Comparison of ENCODE assay signal across 1 cellular context in the genomic region with DNA sequence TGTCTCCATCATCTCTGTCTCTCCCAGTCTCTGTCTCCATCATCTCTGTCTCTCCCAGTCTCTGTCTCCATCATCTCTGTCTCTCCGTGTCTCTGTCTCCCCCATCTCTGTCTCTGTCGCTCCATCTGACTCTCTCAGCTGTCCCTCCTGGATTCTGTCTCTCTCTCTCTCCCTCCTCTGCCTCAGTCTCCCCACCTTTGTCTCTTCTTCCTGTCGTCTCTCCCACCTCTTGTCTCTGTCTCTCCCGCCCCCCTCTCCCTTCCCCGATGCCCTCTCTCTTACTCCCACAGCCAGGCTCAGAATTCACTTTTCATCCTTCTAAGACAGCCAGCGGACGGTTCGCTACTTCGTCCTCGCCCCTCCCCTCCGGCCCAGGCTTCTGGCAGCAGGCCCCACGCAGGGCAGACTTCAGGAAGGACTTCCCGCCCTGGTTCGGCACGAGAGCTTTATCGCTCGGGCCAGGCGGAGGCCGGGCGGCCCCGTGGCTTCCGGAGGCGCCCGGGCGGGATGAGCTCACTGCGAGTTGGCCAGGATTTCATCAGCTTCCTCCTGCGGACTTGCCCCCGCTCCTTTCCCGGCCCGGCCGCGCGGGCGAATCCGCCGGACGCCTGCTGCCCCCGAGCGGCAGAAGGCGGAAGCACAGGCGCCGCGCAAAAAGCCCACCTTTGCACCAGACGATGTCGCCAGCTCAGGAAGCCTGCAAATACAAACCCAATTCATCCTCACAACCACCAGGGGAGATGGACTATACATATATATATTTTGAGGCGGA.
TF ChIP-seq lines count a peak whose summit lies in the region.

No MANE protein-coding gene starts in this region.

TF ChIP-seq in K562, 482 proteins besides CTCF, POLR2A, EP300 and RAD21 (continues in another document):
- TF ChIP-seq CBX5 (IDR thresholded peaks at IDR 0.05; ENCODE audit: borderline replicate concordance, low read depth) (0 out of 2 replicates have a peak, but pooled peaks have one; percentile 25), SMAD4 (CRISPR knock-in tag; conservative IDR thresholded peaks at IDR 0.05) (peak; percentile 98), STAT5B (CRISPR knock-in tag; IDR thresholded peaks at IDR 0.05) (no peak), BRCA1 (IDR thresholded peaks at IDR 0.05) (no peak), BRCA1 (CRISPR knock-in tag; IDR thresholded peaks at IDR 0.05) (no peak), ZNF133 (CRISPR knock-in tag; IDR thresholded peaks at IDR 0.05) (no peak), HLTF (IDR thresholded peaks at IDR 0.05) (peak; percentile 97), ZC3H11A (IDR thresholded peaks at IDR 0.05; ENCODE audit: low read depth, low read length) (peak; percentile 70; the same call in 1 of the 2 replicates), CCNT2 (IDR thresholded peaks at IDR 0.05; ENCODE audit: borderline replicate concordance, extremely low read depth, insufficient read length, low read depth, low read length) (peak; percentile 100), NRF1 (conservative IDR thresholded peaks at IDR 0.05 in 1 of 2, IDR thresholded peaks at IDR 0.05 in 1 of 2) (peak; percentile 57 to 64), HDAC1 (IDR thresholded peaks at IDR 0.05) (peak in 1 of 2 experiments; percentile 88; a peak in 2 of 4 replicates), HNRNPH1 (optimal IDR thresholded peaks at IDR 0.05; ENCODE audit: low read depth, low read length) (no peak), TEAD1 (CRISPR knock-in tag; IDR thresholded peaks at IDR 0.05) (peak in 1 of 2 experiments; percentile 76; a peak in 2 of 4 replicates), PML (IDR thresholded peaks at IDR 0.05; ENCODE audit: low read length) (peak; percentile 70), MED1 (CRISPR knock-in tag; IDR thresholded peaks at IDR 0.05; ENCODE audit: borderline replicate concordance) (no peak), NEUROD1 (IDR thresholded peaks at IDR 0.05; ENCODE audit: borderline replicate concordance, low read depth, low read length, partially characterized antibody) (peak; percentile 96), POLR3A (IDR thresholded peaks at IDR 0.05; ENCODE audit: borderline replicate concordance, extremely low read depth, insufficient read depth, insufficient read length) (no peak), HNRNPL (IDR thresholded peaks at IDR 0.05; ENCODE audit: low read depth, low read length) (no peak), ZNF589 (CRISPR knock-in tag; IDR thresholded peaks at IDR 0.05; ENCODE audit: low read depth) (peak; percentile 89)
- TF ChIP-seq, protein P1, sequence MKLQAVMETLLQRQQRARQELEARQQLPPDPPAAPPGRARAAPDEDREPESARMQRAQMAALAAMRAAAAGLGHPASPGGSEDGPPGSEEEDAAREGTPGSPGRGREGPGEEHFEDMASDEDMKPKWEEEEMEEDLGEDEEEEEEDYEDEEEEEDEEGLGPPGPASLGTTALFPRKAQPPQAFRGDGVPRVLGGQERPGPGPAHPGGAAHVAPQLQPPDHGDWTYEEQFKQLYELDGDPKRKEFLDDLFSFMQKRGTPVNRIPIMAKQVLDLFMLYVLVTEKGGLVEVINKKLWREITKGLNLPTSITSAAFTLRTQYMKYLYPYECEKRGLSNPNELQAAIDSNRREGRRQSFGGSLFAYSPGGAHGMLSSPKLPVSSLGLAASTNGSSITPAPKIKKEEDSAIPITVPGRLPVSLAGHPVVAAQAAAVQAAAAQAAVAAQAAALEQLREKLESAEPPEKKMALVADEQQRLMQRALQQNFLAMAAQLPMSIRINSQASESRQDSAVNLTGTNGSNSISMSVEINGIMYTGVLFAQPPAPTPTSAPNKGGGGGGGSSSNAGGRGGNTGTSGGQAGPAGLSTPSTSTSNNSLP (IDR thresholded peaks at IDR 0.05; ENCODE audit: borderline replicate concordance, low read depth, low read length), result no peak
- TF ChIP-seq, protein P2, sequence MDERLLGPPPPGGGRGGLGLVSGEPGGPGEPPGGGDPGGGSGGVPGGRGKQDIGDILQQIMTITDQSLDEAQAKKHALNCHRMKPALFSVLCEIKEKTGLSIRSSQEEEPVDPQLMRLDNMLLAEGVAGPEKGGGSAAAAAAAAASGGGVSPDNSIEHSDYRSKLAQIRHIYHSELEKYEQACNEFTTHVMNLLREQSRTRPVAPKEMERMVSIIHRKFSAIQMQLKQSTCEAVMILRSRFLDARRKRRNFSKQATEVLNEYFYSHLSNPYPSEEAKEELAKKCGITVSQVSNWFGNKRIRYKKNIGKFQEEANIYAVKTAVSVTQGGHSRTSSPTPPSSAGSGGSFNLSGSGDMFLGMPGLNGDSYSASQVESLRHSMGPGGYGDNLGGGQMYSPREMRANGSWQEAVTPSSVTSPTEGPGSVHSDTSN (CRISPR knock-in tag; IDR thresholded peaks at IDR 0.05; ENCODE audit: low read depth), result no peak
- TF ChIP-seq, protein P2 (tag; conservative IDR thresholded peaks at IDR 0.05; ENCODE audit: low read depth), result no peak
- TF ChIP-seq, protein P3, sequence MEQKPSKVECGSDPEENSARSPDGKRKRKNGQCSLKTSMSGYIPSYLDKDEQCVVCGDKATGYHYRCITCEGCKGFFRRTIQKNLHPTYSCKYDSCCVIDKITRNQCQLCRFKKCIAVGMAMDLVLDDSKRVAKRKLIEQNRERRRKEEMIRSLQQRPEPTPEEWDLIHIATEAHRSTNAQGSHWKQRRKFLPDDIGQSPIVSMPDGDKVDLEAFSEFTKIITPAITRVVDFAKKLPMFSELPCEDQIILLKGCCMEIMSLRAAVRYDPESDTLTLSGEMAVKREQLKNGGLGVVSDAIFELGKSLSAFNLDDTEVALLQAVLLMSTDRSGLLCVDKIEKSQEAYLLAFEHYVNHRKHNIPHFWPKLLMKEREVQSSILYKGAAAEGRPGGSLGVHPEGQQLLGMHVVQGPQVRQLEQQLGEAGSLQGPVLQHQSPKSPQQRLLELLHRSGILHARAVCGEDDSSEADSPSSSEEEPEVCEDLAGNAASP (IDR thresholded peaks at IDR 0.05), result no peak
- TF ChIP-seq, protein P4, sequence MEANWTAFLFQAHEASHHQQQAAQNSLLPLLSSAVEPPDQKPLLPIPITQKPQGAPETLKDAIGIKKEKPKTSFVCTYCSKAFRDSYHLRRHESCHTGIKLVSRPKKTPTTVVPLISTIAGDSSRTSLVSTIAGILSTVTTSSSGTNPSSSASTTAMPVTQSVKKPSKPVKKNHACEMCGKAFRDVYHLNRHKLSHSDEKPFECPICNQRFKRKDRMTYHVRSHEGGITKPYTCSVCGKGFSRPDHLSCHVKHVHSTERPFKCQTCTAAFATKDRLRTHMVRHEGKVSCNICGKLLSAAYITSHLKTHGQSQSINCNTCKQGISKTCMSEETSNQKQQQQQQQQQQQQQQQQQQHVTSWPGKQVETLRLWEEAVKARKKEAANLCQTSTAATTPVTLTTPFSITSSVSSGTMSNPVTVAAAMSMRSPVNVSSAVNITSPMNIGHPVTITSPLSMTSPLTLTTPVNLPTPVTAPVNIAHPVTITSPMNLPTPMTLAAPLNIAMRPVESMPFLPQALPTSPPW (CRISPR knock-in tag; IDR thresholded peaks at IDR 0.05), result peak; percentile 94
- TF ChIP-seq, protein P5, sequence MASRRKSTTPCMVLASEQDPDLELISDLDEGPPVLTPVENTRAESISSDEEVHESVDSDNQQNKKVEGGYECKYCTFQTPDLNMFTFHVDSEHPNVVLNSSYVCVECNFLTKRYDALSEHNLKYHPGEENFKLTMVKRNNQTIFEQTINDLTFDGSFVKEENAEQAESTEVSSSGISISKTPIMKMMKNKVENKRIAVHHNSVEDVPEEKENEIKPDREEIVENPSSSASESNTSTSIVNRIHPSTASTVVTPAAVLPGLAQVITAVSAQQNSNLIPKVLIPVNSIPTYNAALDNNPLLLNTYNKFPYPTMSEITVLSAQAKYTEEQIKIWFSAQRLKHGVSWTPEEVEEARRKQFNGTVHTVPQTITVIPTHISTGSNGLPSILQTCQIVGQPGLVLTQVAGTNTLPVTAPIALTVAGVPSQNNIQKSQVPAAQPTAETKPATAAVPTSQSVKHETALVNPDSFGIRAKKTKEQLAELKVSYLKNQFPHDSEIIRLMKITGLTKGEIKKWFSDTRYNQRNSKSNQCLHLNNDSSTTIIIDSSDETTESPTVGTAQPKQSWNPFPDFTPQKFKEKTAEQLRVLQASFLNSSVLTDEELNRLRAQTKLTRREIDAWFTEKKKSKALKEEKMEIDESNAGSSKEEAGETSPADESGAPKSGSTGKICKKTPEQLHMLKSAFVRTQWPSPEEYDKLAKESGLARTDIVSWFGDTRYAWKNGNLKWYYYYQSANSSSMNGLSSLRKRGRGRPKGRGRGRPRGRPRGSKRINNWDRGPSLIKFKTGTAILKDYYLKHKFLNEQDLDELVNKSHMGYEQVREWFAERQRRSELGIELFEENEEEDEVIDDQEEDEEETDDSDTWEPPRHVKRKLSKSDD (conservative IDR thresholded peaks at IDR 0.05; ENCODE audit: low read length), result no peak
- TF ChIP-seq, protein P6, sequence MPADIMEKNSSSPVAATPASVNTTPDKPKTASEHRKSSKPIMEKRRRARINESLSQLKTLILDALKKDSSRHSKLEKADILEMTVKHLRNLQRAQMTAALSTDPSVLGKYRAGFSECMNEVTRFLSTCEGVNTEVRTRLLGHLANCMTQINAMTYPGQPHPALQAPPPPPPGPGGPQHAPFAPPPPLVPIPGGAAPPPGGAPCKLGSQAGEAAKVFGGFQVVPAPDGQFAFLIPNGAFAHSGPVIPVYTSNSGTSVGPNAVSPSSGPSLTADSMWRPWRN (IDR thresholded peaks at IDR 0.05; ENCODE audit: low read depth), result peak; percentile 77
- TF ChIP-seq, protein P7, sequence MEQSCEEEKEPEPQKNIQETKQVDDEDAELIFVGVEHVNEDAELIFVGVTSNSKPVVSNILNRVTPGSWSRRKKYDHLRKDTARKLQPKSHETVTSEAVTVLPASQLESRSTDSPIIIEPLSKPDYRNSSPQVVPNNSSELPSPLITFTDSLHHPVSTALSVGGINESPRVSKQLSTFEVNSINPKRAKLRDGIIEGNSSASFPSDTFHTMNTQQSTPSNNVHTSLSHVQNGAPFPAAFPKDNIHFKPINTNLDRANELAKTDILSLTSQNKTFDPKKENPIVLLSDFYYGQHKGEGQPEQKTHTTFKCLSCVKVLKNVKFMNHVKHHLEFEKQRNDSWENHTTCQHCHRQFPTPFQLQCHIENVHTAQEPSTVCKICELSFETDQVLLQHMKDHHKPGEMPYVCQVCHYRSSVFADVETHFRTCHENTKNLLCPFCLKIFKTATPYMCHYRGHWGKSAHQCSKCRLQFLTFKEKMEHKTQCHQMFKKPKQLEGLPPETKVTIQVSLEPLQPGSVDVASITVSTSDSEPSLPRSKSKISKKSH (CRISPR knock-in tag; IDR thresholded peaks at IDR 0.05), result no peak
- TF ChIP-seq, protein P8, sequence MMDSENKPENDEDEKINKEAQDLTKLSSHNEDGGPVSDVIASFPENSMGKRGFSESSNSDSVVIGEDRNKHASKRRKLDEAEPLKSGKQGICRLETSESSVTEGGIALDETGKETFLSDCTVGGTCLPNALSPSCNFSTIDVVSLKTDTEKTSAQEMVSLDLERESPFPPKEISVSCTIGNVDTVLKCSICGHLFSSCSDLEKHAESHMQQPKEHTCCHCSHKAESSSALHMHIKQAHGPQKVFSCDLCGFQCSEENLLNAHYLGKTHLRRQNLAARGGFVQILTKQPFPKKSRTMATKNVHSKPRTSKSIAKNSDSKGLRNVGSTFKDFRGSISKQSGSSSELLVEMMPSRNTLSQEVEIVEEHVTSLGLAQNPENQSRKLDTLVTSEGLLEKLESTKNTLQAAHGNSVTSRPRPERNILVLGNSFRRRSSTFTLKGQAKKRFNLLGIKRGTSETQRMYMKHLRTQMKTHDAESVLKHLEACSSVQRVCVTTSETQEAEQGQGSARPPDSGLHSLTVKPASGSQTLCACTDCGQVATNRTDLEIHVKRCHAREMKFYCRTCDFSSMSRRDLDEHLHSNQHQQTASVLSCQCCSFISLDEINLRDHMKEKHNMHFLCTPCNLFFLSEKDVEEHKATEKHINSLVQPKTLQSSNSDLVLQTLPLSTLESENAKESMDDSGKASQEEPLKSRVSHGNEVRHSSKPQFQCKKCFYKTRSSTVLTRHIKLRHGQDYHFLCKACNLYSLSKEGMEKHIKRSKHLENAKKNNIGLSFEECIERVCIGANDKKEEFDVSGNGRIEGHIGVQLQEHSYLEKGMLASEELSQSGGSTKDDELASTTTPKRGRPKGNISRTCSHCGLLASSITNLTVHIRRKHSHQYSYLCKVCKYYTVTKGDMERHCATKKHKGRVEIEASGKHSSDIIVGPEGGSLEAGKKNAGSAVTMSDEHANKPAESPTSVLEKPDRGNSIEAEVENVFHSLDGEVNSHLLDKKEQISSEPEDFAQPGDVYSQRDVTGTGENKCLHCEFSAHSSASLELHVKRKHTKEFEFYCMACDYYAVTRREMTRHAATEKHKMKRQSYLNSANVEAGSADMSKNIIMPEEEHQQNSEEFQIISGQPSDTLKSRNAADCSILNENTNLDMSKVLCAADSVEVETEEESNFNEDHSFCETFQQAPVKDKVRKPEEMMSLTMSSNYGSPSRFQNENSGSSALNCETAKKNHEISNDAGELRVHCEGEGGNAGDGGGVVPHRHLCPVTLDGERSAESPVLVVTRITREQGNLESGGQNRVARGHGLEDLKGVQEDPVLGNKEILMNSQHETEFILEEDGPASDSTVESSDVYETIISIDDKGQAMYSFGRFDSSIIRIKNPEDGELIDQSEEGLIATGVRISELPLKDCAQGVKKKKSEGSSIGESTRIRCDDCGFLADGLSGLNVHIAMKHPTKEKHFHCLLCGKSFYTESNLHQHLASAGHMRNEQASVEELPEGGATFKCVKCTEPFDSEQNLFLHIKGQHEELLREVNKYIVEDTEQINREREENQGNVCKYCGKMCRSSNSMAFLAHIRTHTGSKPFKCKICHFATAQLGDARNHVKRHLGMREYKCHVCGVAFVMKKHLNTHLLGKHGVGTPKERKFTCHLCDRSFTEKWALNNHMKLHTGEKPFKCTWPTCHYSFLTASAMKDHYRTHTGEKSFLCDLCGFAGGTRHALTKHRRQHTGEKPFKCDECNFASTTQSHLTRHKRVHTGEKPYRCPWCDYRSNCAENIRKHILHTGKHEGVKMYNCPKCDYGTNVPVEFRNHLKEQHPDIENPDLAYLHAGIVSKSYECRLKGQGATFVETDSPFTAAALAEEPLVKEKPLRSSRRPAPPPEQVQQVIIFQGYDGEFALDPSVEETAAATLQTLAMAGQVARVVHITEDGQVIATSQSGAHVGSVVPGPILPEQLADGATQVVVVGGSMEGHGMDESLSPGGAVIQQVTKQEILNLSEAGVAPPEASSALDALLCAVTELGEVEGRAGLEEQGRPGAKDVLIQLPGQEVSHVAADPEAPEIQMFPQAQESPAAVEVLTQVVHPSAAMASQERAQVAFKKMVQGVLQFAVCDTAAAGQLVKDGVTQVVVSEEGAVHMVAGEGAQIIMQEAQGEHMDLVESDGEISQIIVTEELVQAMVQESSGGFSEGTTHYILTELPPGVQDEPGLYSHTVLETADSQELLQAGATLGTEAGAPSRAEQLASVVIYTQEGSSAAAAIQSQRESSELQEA (IDR thresholded peaks at IDR 0.05; ENCODE audit: low read depth), result peak; percentile 66
